In the genomic region with DNA sequence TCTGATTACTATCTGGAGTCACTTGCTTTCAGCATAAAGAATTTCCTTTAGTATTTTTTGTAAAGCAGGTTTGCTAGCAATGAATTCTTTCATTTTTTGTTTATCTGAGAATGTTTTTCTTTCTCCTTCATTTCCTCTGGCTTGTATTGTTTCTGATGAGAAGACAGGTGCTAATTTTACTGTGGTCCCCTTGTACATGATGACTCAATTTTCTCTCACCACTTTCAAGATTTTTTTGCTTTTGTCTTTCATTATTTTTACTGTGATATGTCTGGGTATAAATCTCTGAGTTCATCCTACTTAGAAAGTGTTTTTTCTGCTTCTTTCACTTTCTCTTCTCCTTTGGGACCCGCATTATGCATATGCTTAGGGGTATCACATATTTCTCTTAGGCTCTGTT, we compare ENCODE assay signal across 24 cellular contexts.
"Had no signal": no experiment of that assay in that cellular context is flagged by ENCODE, and none has a peak within 500 bp of the region (broad histone marks: within the 10 kb centered on the region; RNA-seq: fewer than 3 reads in every experiment).

No MANE protein-coding gene starts in this region.

- H3K9me3 ChIP-seq: Peyer's patch had no signal

- H3K4me1 ChIP-seq: Peyer's patch had no signal

- H3K4me3 Mint-ChIP-seq: activated CD4-positive, alpha-beta T cell treated with anti-CD3 and anti-CD28 coated beads for 36 hours; activated CD8-positive, alpha-beta T cell treated with anti-CD3 and anti-CD28 coated beads, Interleukin-2, amount 10 ng/mL, durations not matched to agents 7 days and 5 days; IgD-negative memory B cell had no signal

- ATAC-seq: activated CD4-positive, alpha-beta T cell treated with anti-CD3 and anti-CD28 coated beads for 36 hours; activated CD8-positive, alpha-beta T cell treated with anti-CD3 and anti-CD28 coated beads, Interleukin-2, amount 10 ng/mL, durations not matched to agents 7 days and 5 days; activated naive CD4-positive, alpha-beta T cell treated with anti-CD3 and anti-CD28 coated beads, Interleukin-2, amount 50 U/mL, for 72 hours had no signal

- DNase-seq: activated CD4-positive, alpha-beta T cell treated with anti-CD3 and anti-CD28 coated beads for 36 hours; activated CD8-positive, alpha-beta T cell treated with anti-CD3 and anti-CD28 coated beads, Interleukin-2, amount 10 ng/mL, durations not matched to agents 7 days and 5 days; activated effector memory CD4-positive, alpha-beta T cell treated with anti-CD3 and anti-CD28 coated beads, Interleukin-2, amount 50 U/mL, for 16 hours; activated naive CD4-positive, alpha-beta T cell treated with Interleukin-2 at 50 U/mL for 16 hours; amygdala; brain microvascular endothelial cell; MM.1S; NCI-H1105; NCI-H1436; NCI-H1694 treated with DMSO at 0.1 percent for 48 hours; NCI-H2029 treated with DMSO at 0.1 percent for 48 hours; NCI-H446; NCI-H524; Peyer's patch; Right ventricle myocardium superior; SK-N-SH; T-helper 1 cell had no signal

- H3K27me3 Mint-ChIP-seq: activated CD4-positive, alpha-beta T cell treated with anti-CD3 and anti-CD28 coated beads for 36 hours; IgD-negative memory B cell had no signal

- H3K27ac Mint-ChIP-seq: activated CD4-positive, alpha-beta T cell treated with anti-CD3 and anti-CD28 coated beads for 36 hours; activated CD8-positive, alpha-beta T cell treated with anti-CD3 and anti-CD28 coated beads, Interleukin-2, amount 10 ng/mL, durations not matched to agents 7 days and 5 days; activated naive CD4-positive, alpha-beta T cell treated with anti-CD3 and anti-CD28 coated beads, Interleukin-2, amount 50 U/mL, for 72 hours; IgD-negative memory B cell had no signal

- H3K27ac ChIP-seq: brain microvascular endothelial cell, cardiac muscle cell, KMS-11, Peyer's patch, RWPE1, SJCRH30, VCaP had no signal

- H3K4me3 ChIP-seq: cardiac muscle cell, Peyer's patch, SJCRH30 had no signal

- H3K27me3 ChIP-seq: brain microvascular endothelial cell, cardiac muscle cell, Peyer's patch, SJCRH30 had no signal

- H3K4me2 ChIP-seq: KMS-11, SK-N-SH had no signal

- H3K9ac ChIP-seq: KMS-11, SK-N-SH had no signal
